Comparison of ENCODE assay signal across 25 cellular contexts in genomic region chr14:103230658-103231334, GRCh38.
"Had no signal": no experiment of that assay in that cellular context is flagged by ENCODE, and none has a peak within 500 bp of the region (broad histone marks: within the 10 kb centered on the region; RNA-seq: fewer than 3 reads in every experiment).

No MANE protein-coding gene starts in this region.

- H3K27ac ChIP-seq: SJCRH30, VCaP had no signal

- ATAC-seq: activated T-cell treated with anti-CD3 and anti-CD28 coated beads, Interleukin-2, amount 50 U/mL, for 4 hours; activated T-helper 17 cell treated with anti-CD3 and anti-CD28 coated beads, Interleukin-2, amount 50 U/mL, for 72 hours; Panc1 had no signal

- DNase-seq: activated CD4-positive, alpha-beta memory T cell treated with anti-CD3 and anti-CD28 coated beads for 36 hours; activated CD4-positive, alpha-beta T cell treated with anti-CD3 and anti-CD28 coated beads, Interleukin-2, amount 10 ng/mL, durations not matched to agents 7 days and 5 days; activated CD4-positive, CD25-positive, alpha-beta regulatory T cell; activated CD8-positive, alpha-beta memory T cell treated with anti-CD3 and anti-CD28 coated beads for 24 hours; activated gamma-delta T cell; activated naive CD4-positive, alpha-beta T cell treated with anti-CD3 and anti-CD28 coated beads for 36 hours; activated T-cell treated with anti-CD3 and anti-CD28 coated beads, Interleukin-2, amount 50 U/mL, for 4 hours; amygdala; NCI-H1092; NCI-H1417; NCI-H1930; NCI-H2171; NCI-H2227 treated with DMSO at 0.1 percent for 48 hours; NCI-H446 treated with DMSO at 0.1 percent for 48 hours; NCI-H524 treated with DMSO at 0.1 percent for 48 hours; NCI-H82; OCI-M1; Right ventricle myocardium superior; SJCRH30; SK-N-SH; T-helper 1 cell had no signal

- H3K9me3 ChIP-seq: SJCRH30, SK-N-SH had no signal

- H3K36me3 ChIP-seq: SJCRH30 had no signal

- H3K9ac ChIP-seq: SK-N-SH had no signal

- FAIRE-seq: astrocyte had no signal

- H3K4me3 ChIP-seq: SJCRH30 had no signal

- H3K4me2 ChIP-seq: SK-N-SH had no signal
